In genomic region chr20:61955668-61956395, GRCh38 we compare ENCODE assay signal across 23 cellular contexts.
"Had no signal": no experiment of that assay in that cellular context is flagged by ENCODE, and none has a peak within 500 bp of the region (broad histone marks: within the 10 kb centered on the region; RNA-seq: fewer than 3 reads in every experiment).

No MANE protein-coding gene starts in this region.

- H3K4me1 ChIP-seq: colonic mucosa, Peyer's patch, SJSA1 had no signal

- H3K9ac ChIP-seq: KMS-11 had no signal

- H3K9me3 Mint-ChIP-seq: activated naive CD4-positive, alpha-beta T cell treated with anti-CD3 and anti-CD28 coated beads, Interleukin-2, amount 50 U/mL, for 24 hours; activated T-cell treated with anti-CD3 and anti-CD28 coated beads, Interleukin-2, amount 50 U/mL, for 24 hours; activated T-helper 1 cell treated with anti-CD3 and anti-CD28 coated beads, Interleukin-12 subunit alpha, Interleukin-12 subunit beta, Interleukin-2, Interleukin-4 antibody, amounts not matched to agents 30 ng/mL and 10 ng/mL and 1 ng/mL, durations not matched to agents 14 hours and 24 hours and 36 hours had no signal

- H3K9me3 ChIP-seq: colonic mucosa, Peyer's patch, SJSA1 had no signal

- H3K27ac ChIP-seq: colonic mucosa, KMS-11, Peyer's patch, SJSA1 had no signal

- H3K27me3 Mint-ChIP-seq: brain had no signal

- H3K36me3 Mint-ChIP-seq: activated naive CD4-positive, alpha-beta T cell treated with anti-CD3 and anti-CD28 coated beads, Interleukin-2, amount 50 U/mL, for 24 hours; brain had no signal

- H3K4me3 ChIP-seq: colonic mucosa, Peyer's patch, SJSA1 had no signal

- H3K27ac Mint-ChIP-seq: activated CD8-positive, alpha-beta T cell treated with anti-CD3 and anti-CD28 coated beads, Interleukin-2, amount 10 ng/mL, durations not matched to agents 7 days and 5 days; activated naive CD4-positive, alpha-beta T cell treated with anti-CD3 and anti-CD28 coated beads, Interleukin-2, amount 50 U/mL, for 24 hours; activated T-cell treated with anti-CD3 and anti-CD28 coated beads, Interleukin-2, amount 50 U/mL, for 24 hours; activated T-helper 1 cell treated with anti-CD3 and anti-CD28 coated beads, Interleukin-12 subunit alpha, Interleukin-12 subunit beta, Interleukin-2, Interleukin-4 antibody, amounts not matched to agents 30 ng/mL and 10 ng/mL and 1 ng/mL, durations not matched to agents 14 hours and 24 hours and 36 hours had no signal

- H3K4me1 Mint-ChIP-seq: activated naive CD4-positive, alpha-beta T cell treated with anti-CD3 and anti-CD28 coated beads, Interleukin-2, amount 50 U/mL, for 24 hours had no signal

- H3K27me3 ChIP-seq: colonic mucosa, Peyer's patch had no signal

- H3K36me3 ChIP-seq: colonic mucosa, Peyer's patch, SJSA1 had no signal

- ATAC-seq: activated CD4-positive, CD25-positive, alpha-beta regulatory T cell treated with anti-CD3 and anti-CD28 coated beads, Interleukin-2, amount 50 U/mL, for 24 hours; activated CD8-positive, alpha-beta T cell treated with anti-CD3 and anti-CD28 coated beads, Interleukin-2, amount 10 ng/mL, durations not matched to agents 7 days and 5 days; SK-N-SH treated with all-trans-retinoic acid at 6 μM for 48 hours had no signal

- H3K4me3 Mint-ChIP-seq: activated CD8-positive, alpha-beta T cell treated with anti-CD3 and anti-CD28 coated beads, Interleukin-2, amount 10 ng/mL, durations not matched to agents 7 days and 5 days; activated naive CD4-positive, alpha-beta T cell treated with anti-CD3 and anti-CD28 coated beads, Interleukin-2, amount 50 U/mL, for 24 hours; activated T-cell treated with anti-CD3 and anti-CD28 coated beads, Interleukin-2, amount 50 U/mL, for 24 hours; activated T-helper 1 cell treated with anti-CD3 and anti-CD28 coated beads, Interleukin-12 subunit alpha, Interleukin-12 subunit beta, Interleukin-2, Interleukin-4 antibody, amounts not matched to agents 30 ng/mL and 10 ng/mL and 1 ng/mL, durations not matched to agents 14 hours and 24 hours and 36 hours; brain had no signal

- H3K4me2 ChIP-seq: KMS-11 had no signal

- DNase-seq: activated CD4-positive, alpha-beta T cell treated with anti-CD3 and anti-CD28 coated beads for 4 hours; activated CD8-positive, alpha-beta T cell treated with anti-CD3 and anti-CD28 coated beads, Interleukin-2, amount 10 ng/mL, durations not matched to agents 7 days and 5 days; activated effector memory CD4-positive, alpha-beta T cell treated with Interleukin-2 at 50 U/mL for 16 hours; activated naive CD4-positive, alpha-beta T cell; activated T-cell treated with anti-CD3 and anti-CD28 coated beads, Interleukin-2, amount 50 U/mL, for 24 hours; aorta; cerebellar nuclear complex; colonic mucosa; NCI-H1092; NCI-H1694 treated with DMSO at 0.1 percent for 48 hours; NCI-H2029 treated with DMSO at 0.1 percent for 48 hours; NCI-H446 treated with DMSO at 0.1 percent for 48 hours; NCI-H524 treated with DMSO at 0.1 percent for 48 hours; NCI-H82; Peyer's patch; SW 1271 had no signal
